Comparison of ENCODE assay signal across 22 cellular contexts in genomic region chr4:46992338-46992737, GRCh38. TPM values are rescaled to one million over a fixed set of nuclear protein-coding genes. Genes with fewer than 3 reads are reported as not detected.
A peak's percentile ranks its signal among the peaks of the same experiment; 100 is the strongest.
DNase-seq lines count a peak whose midpoint lies in the region; ATAC-seq lines count a peak whose summit lies in the region.
"Had no signal": no experiment of that assay in that cellular context is flagged by ENCODE, and none has a peak within 500 bp of the region (broad histone marks: within the 10 kb centered on the region; RNA-seq: fewer than 3 reads in every experiment).

No MANE protein-coding gene starts in this region.

- peaks cover 3 to 4% of the 10 kb centered on the region in 2 donors for H3K36me3 Mint-ChIP-seq in activated T-cell treated with anti-CD3 and anti-CD28 coated beads, Interleukin-2, amount 50 U/mL, for 72 hours (ENCODE audit: insufficient read depth in 2 of 2)
- H3K36me3 Mint-ChIP-seq in activated T-cell treated with anti-CD3 and anti-CD28 coated beads, Interleukin-2, amount 50 U/mL, for 4 hours (ENCODE audit: insufficient read depth): no peaks in the 10 kb centered on the region

- H3K27me3 Mint-ChIP-seq in activated T-cell treated with anti-CD3 and anti-CD28 coated beads, Interleukin-2, amount 50 U/mL, for 72 hours (ENCODE audit: low read depth): peaks cover 48% of the 10 kb centered on the region
- H3K27me3 Mint-ChIP-seq in activated T-cell treated with anti-CD3 and anti-CD28 coated beads, Interleukin-2, amount 50 U/mL, for 4 hours (ENCODE audit: low read depth): peaks cover 41% of the 10 kb centered on the region

- peaks cover 10% of the 10 kb centered on the region for H3K4me1 Mint-ChIP-seq in activated T-cell treated with anti-CD3 and anti-CD28 coated beads, Interleukin-2, amount 50 U/mL, for 72 hours (ENCODE audit: low read depth)
- peaks cover 19% of the 10 kb centered on the region for H3K4me1 Mint-ChIP-seq in activated T-cell treated with anti-CD3 and anti-CD28 coated beads, Interleukin-2, amount 50 U/mL, for 4 hours (ENCODE audit: low read depth)

- H3K27ac Mint-ChIP-seq in activated T-cell treated with anti-CD3 and anti-CD28 coated beads, Interleukin-2, amount 50 U/mL, for 72 hours: no peak overlapping the region
- H3K27ac Mint-ChIP-seq: activated CD4-positive, alpha-beta memory T cell treated with anti-CD3 and anti-CD28 coated beads, Interleukin-2, amount 10 ng/mL, durations not matched to agents 7 days and 5 days; naive B cell had no signal

- H3K9me3 Mint-ChIP-seq in activated T-cell treated with anti-CD3 and anti-CD28 coated beads, Interleukin-2, amount 50 U/mL, for 72 hours: no peaks in the 10 kb centered on the region
- H3K9me3 Mint-ChIP-seq in activated T-cell treated with anti-CD3 and anti-CD28 coated beads, Interleukin-2, amount 50 U/mL, for 4 hours: no peaks in the 10 kb centered on the region
- H3K9me3 Mint-ChIP-seq: activated CD4-positive, alpha-beta memory T cell treated with anti-CD3 and anti-CD28 coated beads, Interleukin-2, amount 10 ng/mL, durations not matched to agents 7 days and 5 days; naive B cell had no signal

- H3K4me3 Mint-ChIP-seq in activated T-cell treated with anti-CD3 and anti-CD28 coated beads, Interleukin-2, amount 50 U/mL, for 72 hours: peak overlapping the region; percentile 68 to 71
- H3K4me3 Mint-ChIP-seq in activated T-cell treated with anti-CD3 and anti-CD28 coated beads, Interleukin-2, amount 50 U/mL, for 4 hours: no peak overlapping the region

- no peak for ATAC-seq in activated T-cell treated with anti-CD3 and anti-CD28 coated beads, Interleukin-2, amount 50 U/mL, for 72 hours (replicated peaks in 1 of 2)
- no peak for ATAC-seq in activated T-cell treated with anti-CD3 and anti-CD28 coated beads, Interleukin-2, amount 50 U/mL, for 4 hours
- ATAC-seq in GM21390 (IDR thresholded peaks at IDR 0.05; ENCODE audit: unreplicated experiment): no peak
- ATAC-seq in esophagus mucosa: no peak
- ATAC-seq: K562 had no signal

- peak overlapping the region; percentile 62 for H3K27ac ChIP-seq in angular gyrus (ENCODE audit: low read depth, low read length)
- H3K27ac ChIP-seq: C4-2B, GM23248, tibial nerve, WERI-Rb-1 had no signal

- no peak for DNase-seq in activated T-cell treated with anti-CD3 and anti-CD28 coated beads, Interleukin-2, amount 50 U/mL, for 72 hours
- no peak for DNase-seq in activated T-cell treated with anti-CD3 and anti-CD28 coated beads, Interleukin-2, amount 50 U/mL, for 4 hours
- peak; percentile 23 for DNase-seq in left kidney (ENCODE audit: low read depth, low spot score)
- DNase-seq in retina: peak; percentile 16
- DNase-seq in NCI-H446 treated with DMSO at 0.1 percent for 48 hours (lab: John Stamatoyannopoulos, UW): no peak
- DNase-seq: activated CD4-positive, alpha-beta memory T cell treated with anti-CD3 and anti-CD28 coated beads, Interleukin-2, amount 10 ng/mL, durations not matched to agents 7 days and 5 days; GM23248; islet precursor cell; naive B cell; NCI-H1048; NCI-H2081; NCI-H510A treated with DMSO at 0.1 percent for 48 hours; stimulated activated naive CD4-positive, alpha-beta T cell; WERI-Rb-1 had no signal

RNA-seq across cellular contexts. Expression of gene GABRA4, which starts 1.0 kb away (rescaled TPM):
- not detected for total RNA-seq in activated T-cell treated with anti-CD3 and anti-CD28 coated beads, Interleukin-2, amount 50 U/mL, for 72 hours
- total RNA-seq in activated T-cell treated with anti-CD3 and anti-CD28 coated beads, Interleukin-2, amount 50 U/mL, for 4 hours: not detected
- total RNA-seq in esophagus mucosa: 0.56 TPM
- total RNA-seq: activated CD4-positive, alpha-beta memory T cell treated with anti-CD3 and anti-CD28 coated beads, Interleukin-2, amount 10 ng/mL, durations not matched to agents 7 days and 5 days; bronchial epithelial cell; GM23248; K562; T-helper 1 cell treated with Interleukin-12 subunit alpha and Interleukin-12 subunit beta and Interleukin-4 antibody, amounts not matched to agents 30 ng/mL and 1 ng/mL, for 36 hours had no signal

RNA-seq across cellular contexts. Expression of gene GABRB1, which starts 39.0 kb away (rescaled TPM):
- not detected for total RNA-seq in activated T-cell treated with anti-CD3 and anti-CD28 coated beads, Interleukin-2, amount 50 U/mL, for 72 hours
- total RNA-seq in activated T-cell treated with anti-CD3 and anti-CD28 coated beads, Interleukin-2, amount 50 U/mL, for 4 hours: not detected
- not detected for total RNA-seq in esophagus mucosa
- total RNA-seq: activated CD4-positive, alpha-beta memory T cell treated with anti-CD3 and anti-CD28 coated beads, Interleukin-2, amount 10 ng/mL, durations not matched to agents 7 days and 5 days; bronchial epithelial cell; GM23248; K562; T-helper 1 cell treated with Interleukin-12 subunit alpha and Interleukin-12 subunit beta and Interleukin-4 antibody, amounts not matched to agents 30 ng/mL and 1 ng/mL, for 36 hours; tibial nerve had no signal

Comparison
In these comparisons a context has a peak if more than half of its experiments do, and no peak if none do; other contexts are left out.
1. DNase-seq: peak in left kidney (single experiment) and retina (single experiment); none in activated T-cell treated with anti-CD3 and anti-CD28 coated beads, Interleukin-2, amount 50 U/mL, for 72 hours (0 of 2), activated T-cell treated with anti-CD3 and anti-CD28 coated beads, Interleukin-2, amount 50 U/mL, for 4 hours (single experiment) and NCI-H446 treated with DMSO at 0.1 percent for 48 hours (single experiment).